In the genomic region with DNA sequence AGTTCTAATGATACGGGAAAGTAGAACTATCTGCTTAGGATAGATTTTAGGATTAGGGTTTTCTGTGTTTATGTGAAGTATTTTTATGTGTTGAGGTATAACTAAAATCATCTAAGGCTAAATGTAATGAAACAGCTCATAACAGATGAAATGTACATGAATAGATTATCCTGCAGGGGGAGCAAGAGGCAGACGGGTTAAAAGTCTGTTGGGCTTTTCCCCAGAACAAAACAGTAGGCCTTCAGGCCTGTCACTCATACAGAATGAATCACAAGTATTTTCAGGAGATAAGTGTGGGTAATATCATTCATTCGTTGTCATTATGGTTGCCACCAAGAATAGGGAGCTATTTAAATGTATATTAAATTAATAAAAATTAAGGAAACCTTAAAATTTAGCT, we compare ENCODE assay signal across 8 cellular contexts.
DNase-seq lines count a peak whose midpoint lies in the region; ATAC-seq and TF ChIP-seq lines count a peak whose summit lies in the region.

No MANE protein-coding gene starts in this region.

- H3K27ac ChIP-seq in SU-DHL-6 (ENCODE audit: low read depth, low read length) (no peak overlapping the region), endodermal cell (ENCODE audit: low read depth, low read length) (no peak overlapping the region)
- no peak overlapping the region for H3K27ac ChIP-seq in naive thymus-derived CD4-positive, alpha-beta T cell (ENCODE audit: low read depth, low read length)

- no peak overlapping the region for H3K4me3 Mint-ChIP-seq in endodermal cell
- H3K4me3 Mint-ChIP-seq in naive thymus-derived CD4-positive, alpha-beta T cell = no peak overlapping the region

- no peaks in the 10 kb centered on the region for H4K20me1 ChIP-seq in SU-DHL-6 (ENCODE audit: low read depth, low read length)

- H3K4me1 ChIP-seq in endodermal cell (ENCODE audit: control insufficient read depth, insufficient read depth, low read length) = no peaks in the 10 kb centered on the region
- no peaks in the 10 kb centered on the region for H3K4me1 ChIP-seq in naive thymus-derived CD4-positive, alpha-beta T cell (ENCODE audit: control insufficient read depth in 2 of 2, insufficient read depth in 2 of 2, low read length in 2 of 2)

- WGBS in endodermal cell (ENCODE audit: insufficient coverage in 1 of 2, insufficient read length in 1 of 2), 2 experiments = 64 to 77% methylated on average over 2 to 3 of the region's 3 CpGs

- intact Hi-C loops in naive thymus-derived CD4-positive, alpha-beta T cell (cut with micrococcal nuclease) = loop anchor here (1.0 to 10.0 kb wide), 6 partner anchors 121 to 565 kb away; partner anchors contain the start of gene IL18R1 (in 1 of the 2)

- H3K4me1 Mint-ChIP-seq in endodermal cell = no peaks in the 10 kb centered on the region
- H3K4me1 Mint-ChIP-seq in naive thymus-derived CD4-positive, alpha-beta T cell = peaks cover 0 to 16% (median 5%) of the 10 kb centered on the region in 7 donors

- peaks cover 68% of the 10 kb centered on the region for H3K36me3 Mint-ChIP-seq in endodermal cell (ENCODE audit: low read depth)
- H3K36me3 Mint-ChIP-seq in naive thymus-derived CD4-positive, alpha-beta T cell = peaks cover 13 to 66% (median 52%) of the 10 kb centered on the region in 5 donors

- no peaks in the 10 kb centered on the region for H3F3A ChIP-seq in SU-DHL-6 (ENCODE audit: insufficient read depth)

- POLR2A ChIA-PET in naive thymus-derived CD4-positive, alpha-beta T cell (lab: Charles Lee) = no interaction called here

- H3K27me3 ChIP-seq in SU-DHL-6 (ENCODE audit: low read length) (no peaks in the 10 kb centered on the region), endodermal cell (ENCODE audit: control insufficient read depth, insufficient read depth, low read length, poor library complexity, severe bottlenecking) (no peaks in the 10 kb centered on the region)
- H3K27me3 ChIP-seq in naive thymus-derived CD4-positive, alpha-beta T cell (ENCODE audit: control insufficient read depth in 2 of 2, insufficient read depth in 2 of 2, low read length in 2 of 2) = no peaks in the 10 kb centered on the region

- CTCF ChIA-PET in naive thymus-derived CD4-positive, alpha-beta T cell (lab: Charles Lee) = interaction anchor here (0.6 to 1.8 kb wide), 4 partner anchors 185 to 575 kb away, joined by 3 to 11 read pairs (median 3); no protein-coding TSS in a partner anchor

- no peak overlapping the region for H3K27ac Mint-ChIP-seq in endodermal cell
- peak overlapping the region in 4 of 9 donors; percentile 38 to 62 (median 52) for H3K27ac Mint-ChIP-seq in naive thymus-derived CD4-positive, alpha-beta T cell

- no peak overlapping the region for H3K4me2 ChIP-seq in SU-DHL-6 (ENCODE audit: low read depth, low read length, poor library complexity, severe bottlenecking)

- H3K9ac ChIP-seq in SU-DHL-6 (ENCODE audit: low read length) = no peak overlapping the region
- H3K9ac ChIP-seq in endodermal cell (ENCODE audit: extremely low read depth, low read length, poor library complexity, severe bottlenecking) = no peak overlapping the region

- H3K79me2 ChIP-seq in SU-DHL-6 (ENCODE audit: insufficient read depth, low read length) = no peaks in the 10 kb centered on the region

- H3K4me3 ChIP-seq in SU-DHL-6 (ENCODE audit: insufficient read depth, low read length, poor library complexity, severe bottlenecking) (no peak overlapping the region), endodermal cell (ENCODE audit: low read length) (no peak overlapping the region)
- H3K4me3 ChIP-seq in naive thymus-derived CD4-positive, alpha-beta T cell (ENCODE audit: low read length) = no peak overlapping the region

- H3K9me2 ChIP-seq in SU-DHL-6 (replicated peaks; ENCODE audit: insufficient read depth, low read length) = no peaks in the 10 kb centered on the region

- H2AFZ ChIP-seq in SU-DHL-6 (ENCODE audit: low read depth, low read length, severe bottlenecking) = no peak overlapping the region

- H3K9me3 ChIP-seq in SU-DHL-6 (ENCODE audit: insufficient read depth, low read length) (no peaks in the 10 kb centered on the region), endodermal cell (ENCODE audit: control insufficient read depth, low read length) (no peaks in the 10 kb centered on the region)
- no peaks in the 10 kb centered on the region for H3K9me3 ChIP-seq in naive thymus-derived CD4-positive, alpha-beta T cell (ENCODE audit: control insufficient read depth in 2 of 3, low read length in 3 of 3)

- peak; percentile 87 for ATAC-seq in naive thymus-derived CD4-positive, alpha-beta T cell
- no peak for ATAC-seq in GM21619 (IDR thresholded peaks at IDR 0.05; ENCODE audit: unreplicated experiment)
- no peak for ATAC-seq in HG03521 (IDR thresholded peaks at IDR 0.05; ENCODE audit: unreplicated experiment)

- H3K9me3 Mint-ChIP-seq in endodermal cell = no peaks in the 10 kb centered on the region
- peaks cover 0 to 3% (median 0%) of the 10 kb centered on the region in 11 donors for H3K9me3 Mint-ChIP-seq in naive thymus-derived CD4-positive, alpha-beta T cell

- DNase-seq in stimulated activated CD4-positive, alpha-beta T cell treated with anti-CD3 and anti-CD28 coated beads, Interleukin-12 subunit alpha, Interleukin-12 subunit beta, amount 100 ng/mL, for 48 hours (ENCODE audit: low read depth in 2 of 3, low spot score in 1 of 3) = peak; percentile 8 to 56 (median 32)
- DNase-seq in stimulated activated CD4-positive, alpha-beta T cell treated with anti-CD3 and anti-CD28 coated beads, Interleukin-12 subunit alpha, Interleukin-12 subunit beta, amount 100 ng/mL, for 4 hours = no peak
- DNase-seq in HT-29 (ENCODE audit: low spot score) (peak; percentile 59), endodermal cell (no peak)
- DNase-seq in naive thymus-derived CD4-positive, alpha-beta T cell = peak in 5 of 9 donors; percentile 28 to 45 (median 36)

- H3K36me3 ChIP-seq in SU-DHL-6 (ENCODE audit: low read length) (peaks cover 75% of the 10 kb centered on the region), endodermal cell (ENCODE audit: control insufficient read depth, insufficient read depth, low read length) (peaks cover 86% of the 10 kb centered on the region)
- H3K36me3 ChIP-seq in naive thymus-derived CD4-positive, alpha-beta T cell (ENCODE audit: control insufficient read depth in 2 of 3, insufficient read depth in 3 of 3, low read length in 3 of 3) = peaks cover 34 to 64% (median 41%) of the 10 kb centered on the region in 3 experiments

- peak; percentile 48 for TF ChIP-seq CTCF in SU-DHL-6 (IDR thresholded peaks at IDR 0.05; ENCODE audit: insufficient read depth, low read length, poor library complexity, severe bottlenecking)
- peak; percentile 86 for TF ChIP-seq CTCF in endodermal cell (conservative IDR thresholded peaks at IDR 0.05)

- H3K27me3 Mint-ChIP-seq in endodermal cell (ENCODE audit: insufficient read depth) = no peaks in the 10 kb centered on the region
- H3K27me3 Mint-ChIP-seq in naive thymus-derived CD4-positive, alpha-beta T cell = no peaks in the 10 kb centered on the region

Comparison
In these comparisons a context has a peak if more than half of its experiments do, and no peak if none do; other contexts are left out.
1. DNase-seq: peak in stimulated activated CD4-positive, alpha-beta T cell treated with anti-CD3 and anti-CD28 coated beads, Interleukin-12 subunit alpha, Interleukin-12 subunit beta, amount 100 ng/mL, for 48 hours (3 of 3), HT-29 (single experiment) and naive thymus-derived CD4-positive, alpha-beta T cell (5 of 9); none in stimulated activated CD4-positive, alpha-beta T cell treated with anti-CD3 and anti-CD28 coated beads, Interleukin-12 subunit alpha, Interleukin-12 subunit beta, amount 100 ng/mL, for 4 hours (single experiment) and endodermal cell (single experiment).